29 cellular contexts compared by ENCODE assay signal in genomic region chr3:31747785-31748184, GRCh38.
"Had no signal": no experiment of that assay in that cellular context is flagged by ENCODE, and none has a peak within 500 bp of the region (broad histone marks: within the 10 kb centered on the region; RNA-seq: fewer than 3 reads in every experiment).

No MANE protein-coding gene starts in this region.

- H3K27me3 ChIP-seq: breast epithelium, Peyer's patch, SJCRH30 had no signal

- H3K4me1 ChIP-seq: breast epithelium, Peyer's patch, SJCRH30 had no signal

- H3K27ac Mint-ChIP-seq: activated CD8-positive, alpha-beta T cell treated with anti-CD3 and anti-CD28 coated beads for 36 hours; activated naive CD4-positive, alpha-beta T cell treated with anti-CD3 and anti-CD28 coated beads, Interleukin-2, amount 10 ng/mL, durations not matched to agents 7 days and 5 days; activated naive CD8-positive, alpha-beta T cell treated with anti-CD3 and anti-CD28 coated beads for 36 hours; activated T-cell treated with anti-CD3 and anti-CD28 coated beads, Interleukin-2, amount 50 U/mL, for 72 hours; activated T-helper 2 cell treated with anti-CD3 and anti-CD28 coated beads, Interferon-gamma antibody, Interleukin-2, Interleukin-4, amounts not matched to agents 10 μg/mL and 5 μg/mL and 100 μg/mL, durations not matched to agents 14 hours and 24 hours and 36 hours; T-helper 17 cell had no signal

- H3K9me3 Mint-ChIP-seq: activated CD8-positive, alpha-beta T cell treated with anti-CD3 and anti-CD28 coated beads for 36 hours; activated naive CD4-positive, alpha-beta T cell treated with anti-CD3 and anti-CD28 coated beads, Interleukin-2, amount 10 ng/mL, durations not matched to agents 7 days and 5 days; activated naive CD8-positive, alpha-beta T cell treated with anti-CD3 and anti-CD28 coated beads for 36 hours; activated T-cell treated with anti-CD3 and anti-CD28 coated beads, Interleukin-2, amount 50 U/mL, for 72 hours; activated T-helper 2 cell treated with anti-CD3 and anti-CD28 coated beads, Interferon-gamma antibody, Interleukin-2, Interleukin-4, amounts not matched to agents 10 μg/mL and 5 μg/mL and 100 μg/mL, durations not matched to agents 14 hours and 24 hours and 36 hours had no signal

- H3K36me3 ChIP-seq: breast epithelium, Peyer's patch, SJCRH30, WERI-Rb-1 had no signal

- DNase-seq: activated CD4-positive, alpha-beta T cell treated with anti-CD3 and anti-CD28 coated beads for 4 hours; activated CD8-positive, alpha-beta memory T cell treated with anti-CD3 and anti-CD28 coated beads, Interleukin-2, amount 50 U/mL, for 4 hours; activated CD8-positive, alpha-beta T cell treated with anti-CD3 and anti-CD28 coated beads for 36 hours; activated gamma-delta T cell treated with Interleukin-2 at 50 U/mL for 16 hours; activated naive CD4-positive, alpha-beta T cell treated with anti-CD3 and anti-CD28 coated beads, Interleukin-2, amount 10 ng/mL, durations not matched to agents 7 days and 5 days; activated naive CD8-positive, alpha-beta T cell treated with anti-CD3 and anti-CD28 coated beads for 36 hours; activated T-cell treated with anti-CD3 and anti-CD28 coated beads, Interleukin-2, amount 50 U/mL, for 72 hours; anterior cingulate cortex; caudate nucleus; Karpas-422; MM.1S; NCI-H1105; NCI-H1436; NCI-H1694 treated with DMSO at 0.1 percent for 48 hours; NCI-H2029 treated with DMSO at 0.1 percent for 48 hours; NCI-H510A treated with DMSO at 0.1 percent for 48 hours; NCI-H69; NK-92 treated with Interleukin-12 subunit alpha and Interleukin-12 subunit beta, amount 100 ng/mL, for 24 hours; Peyer's patch; Right ventricle myocardium superior; SJCRH30; T-helper 17 cell; T-helper 9 cell; WERI-Rb-1 had no signal

- H3K36me3 Mint-ChIP-seq: activated naive CD8-positive, alpha-beta T cell treated with anti-CD3 and anti-CD28 coated beads for 36 hours had no signal

- ATAC-seq: activated CD4-positive, CD25-positive, alpha-beta regulatory T cell treated with anti-CD3 and anti-CD28 coated beads, Interleukin-2, amount 50 U/mL, for 24 hours; activated CD8-positive, alpha-beta T cell treated with anti-CD3 and anti-CD28 coated beads for 36 hours; activated T-cell treated with anti-CD3 and anti-CD28 coated beads, Interleukin-2, amount 50 U/mL, for 72 hours; K562; T-helper 17 cell had no signal

- H3K9me3 ChIP-seq: breast epithelium, Peyer's patch, SJCRH30 had no signal

- H3K27ac ChIP-seq: breast epithelium, Peyer's patch, RWPE1, SJCRH30, WERI-Rb-1 had no signal

- H3K4me3 ChIP-seq: breast epithelium, K562, Peyer's patch, SJCRH30 had no signal

- H3K4me3 Mint-ChIP-seq: activated CD8-positive, alpha-beta T cell treated with anti-CD3 and anti-CD28 coated beads for 36 hours; activated naive CD4-positive, alpha-beta T cell treated with anti-CD3 and anti-CD28 coated beads, Interleukin-2, amount 10 ng/mL, durations not matched to agents 7 days and 5 days; activated naive CD8-positive, alpha-beta T cell treated with anti-CD3 and anti-CD28 coated beads for 36 hours; activated T-cell treated with anti-CD3 and anti-CD28 coated beads, Interleukin-2, amount 50 U/mL, for 72 hours; T-helper 17 cell had no signal

- H3K4me1 Mint-ChIP-seq: activated naive CD4-positive, alpha-beta T cell treated with anti-CD3 and anti-CD28 coated beads, Interleukin-2, amount 10 ng/mL, durations not matched to agents 7 days and 5 days; activated naive CD8-positive, alpha-beta T cell treated with anti-CD3 and anti-CD28 coated beads for 36 hours; T-helper 17 cell had no signal

- H3K27me3 Mint-ChIP-seq: activated CD8-positive, alpha-beta T cell treated with anti-CD3 and anti-CD28 coated beads for 36 hours; activated naive CD4-positive, alpha-beta T cell treated with anti-CD3 and anti-CD28 coated beads, Interleukin-2, amount 10 ng/mL, durations not matched to agents 7 days and 5 days; activated naive CD8-positive, alpha-beta T cell treated with anti-CD3 and anti-CD28 coated beads for 36 hours had no signal
